2 cellular contexts compared by ENCODE assay signal in the genomic region with DNA sequence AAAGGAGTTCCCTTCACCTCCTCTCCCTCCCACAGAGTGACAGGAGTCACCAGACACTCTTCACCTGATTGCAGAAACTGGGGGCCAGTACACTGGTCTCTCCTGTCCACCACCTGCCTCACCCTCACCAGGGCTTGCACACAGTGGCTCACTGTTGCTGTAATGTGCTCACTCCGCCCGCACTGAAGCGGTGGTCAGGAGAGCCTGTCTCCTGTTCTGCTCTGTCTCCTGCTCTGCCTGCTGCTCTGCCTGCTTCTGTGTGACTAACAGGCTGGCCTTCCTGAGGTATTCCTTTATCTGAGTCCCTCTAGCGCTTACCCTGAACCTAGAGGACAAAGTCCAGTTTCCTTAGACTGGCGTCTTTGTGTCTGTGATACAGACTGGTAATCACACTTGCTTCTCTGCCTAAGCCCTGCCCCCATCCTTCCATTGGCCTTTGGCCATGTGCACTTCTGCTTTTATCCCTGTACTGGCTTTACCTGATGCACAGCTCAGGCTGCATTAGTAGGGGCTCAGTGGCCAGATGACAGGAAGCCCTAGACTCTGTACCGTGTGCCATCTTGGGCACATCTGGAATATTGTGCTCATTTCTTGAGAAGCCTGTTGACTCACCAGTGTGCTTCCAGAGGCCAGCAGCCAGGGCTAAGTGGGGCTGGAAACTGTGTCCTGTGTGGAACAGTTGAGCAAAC.
TF ChIP-seq lines count a peak whose summit lies in the region.

No MANE protein-coding gene starts in this region.

TF ChIP-seq in WTC11, 78 proteins besides CTCF, POLR2A, EP300 and RAD21 (continued from another document):
- TF ChIP-seq, protein P1, sequence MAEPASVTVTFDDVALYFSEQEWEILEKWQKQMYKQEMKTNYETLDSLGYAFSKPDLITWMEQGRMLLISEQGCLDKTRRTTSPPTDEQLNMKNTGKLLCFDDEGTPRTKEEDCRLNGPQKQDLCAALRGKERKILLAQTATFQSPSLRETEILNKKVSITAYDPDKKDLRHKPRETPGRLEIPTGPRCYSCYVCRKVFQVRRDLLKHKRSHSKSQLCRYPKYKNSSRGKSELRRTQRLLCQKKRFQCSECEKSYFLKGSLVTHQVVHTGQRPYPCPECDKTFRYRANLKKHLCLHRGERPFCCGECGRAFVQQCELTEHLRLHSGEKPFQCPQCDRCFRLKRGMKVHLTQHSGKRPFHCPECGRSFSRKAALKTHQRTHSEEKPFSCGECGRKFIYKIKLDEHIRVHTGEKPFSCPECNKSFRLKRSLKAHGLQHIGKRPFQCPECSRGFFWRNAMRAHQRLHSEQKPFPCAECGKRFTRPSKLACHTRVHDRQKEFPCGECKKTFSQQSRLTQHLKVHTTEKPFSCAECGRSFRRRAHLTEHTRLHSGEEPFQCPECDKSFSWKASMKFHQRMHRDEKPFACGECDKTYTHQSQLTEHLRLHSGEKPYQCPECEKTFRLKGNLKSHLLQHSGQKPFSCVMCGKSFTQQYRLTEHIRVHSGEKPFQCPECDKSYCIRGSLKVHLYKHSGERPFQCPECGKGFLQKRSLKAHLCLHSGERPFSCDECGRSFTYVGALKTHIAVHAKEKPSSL (CRISPR knock-in tag; conservative IDR thresholded peaks at IDR 0.05) = no peak
- no peak for TF ChIP-seq PRRX2 (CRISPR knock-in tag; IDR thresholded peaks at IDR 0.05)
- TF ChIP-seq SMAD3 (CRISPR knock-in tag; IDR thresholded peaks at IDR 0.05; ENCODE audit: borderline replicate concordance) = no peak
- TF ChIP-seq, protein P2, sequence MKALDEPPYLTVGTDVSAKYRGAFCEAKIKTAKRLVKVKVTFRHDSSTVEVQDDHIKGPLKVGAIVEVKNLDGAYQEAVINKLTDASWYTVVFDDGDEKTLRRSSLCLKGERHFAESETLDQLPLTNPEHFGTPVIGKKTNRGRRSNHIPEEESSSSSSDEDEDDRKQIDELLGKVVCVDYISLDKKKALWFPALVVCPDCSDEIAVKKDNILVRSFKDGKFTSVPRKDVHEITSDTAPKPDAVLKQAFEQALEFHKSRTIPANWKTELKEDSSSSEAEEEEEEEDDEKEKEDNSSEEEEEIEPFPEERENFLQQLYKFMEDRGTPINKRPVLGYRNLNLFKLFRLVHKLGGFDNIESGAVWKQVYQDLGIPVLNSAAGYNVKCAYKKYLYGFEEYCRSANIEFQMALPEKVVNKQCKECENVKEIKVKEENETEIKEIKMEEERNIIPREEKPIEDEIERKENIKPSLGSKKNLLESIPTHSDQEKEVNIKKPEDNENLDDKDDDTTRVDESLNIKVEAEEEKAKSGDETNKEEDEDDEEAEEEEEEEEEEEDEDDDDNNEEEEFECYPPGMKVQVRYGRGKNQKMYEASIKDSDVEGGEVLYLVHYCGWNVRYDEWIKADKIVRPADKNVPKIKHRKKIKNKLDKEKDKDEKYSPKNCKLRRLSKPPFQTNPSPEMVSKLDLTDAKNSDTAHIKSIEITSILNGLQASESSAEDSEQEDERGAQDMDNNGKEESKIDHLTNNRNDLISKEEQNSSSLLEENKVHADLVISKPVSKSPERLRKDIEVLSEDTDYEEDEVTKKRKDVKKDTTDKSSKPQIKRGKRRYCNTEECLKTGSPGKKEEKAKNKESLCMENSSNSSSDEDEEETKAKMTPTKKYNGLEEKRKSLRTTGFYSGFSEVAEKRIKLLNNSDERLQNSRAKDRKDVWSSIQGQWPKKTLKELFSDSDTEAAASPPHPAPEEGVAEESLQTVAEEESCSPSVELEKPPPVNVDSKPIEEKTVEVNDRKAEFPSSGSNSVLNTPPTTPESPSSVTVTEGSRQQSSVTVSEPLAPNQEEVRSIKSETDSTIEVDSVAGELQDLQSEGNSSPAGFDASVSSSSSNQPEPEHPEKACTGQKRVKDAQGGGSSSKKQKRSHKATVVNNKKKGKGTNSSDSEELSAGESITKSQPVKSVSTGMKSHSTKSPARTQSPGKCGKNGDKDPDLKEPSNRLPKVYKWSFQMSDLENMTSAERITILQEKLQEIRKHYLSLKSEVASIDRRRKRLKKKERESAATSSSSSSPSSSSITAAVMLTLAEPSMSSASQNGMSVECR (CRISPR knock-in tag; IDR thresholded peaks at IDR 0.05; ENCODE audit: borderline replicate concordance) = no peak
- TF ChIP-seq, protein P3, sequence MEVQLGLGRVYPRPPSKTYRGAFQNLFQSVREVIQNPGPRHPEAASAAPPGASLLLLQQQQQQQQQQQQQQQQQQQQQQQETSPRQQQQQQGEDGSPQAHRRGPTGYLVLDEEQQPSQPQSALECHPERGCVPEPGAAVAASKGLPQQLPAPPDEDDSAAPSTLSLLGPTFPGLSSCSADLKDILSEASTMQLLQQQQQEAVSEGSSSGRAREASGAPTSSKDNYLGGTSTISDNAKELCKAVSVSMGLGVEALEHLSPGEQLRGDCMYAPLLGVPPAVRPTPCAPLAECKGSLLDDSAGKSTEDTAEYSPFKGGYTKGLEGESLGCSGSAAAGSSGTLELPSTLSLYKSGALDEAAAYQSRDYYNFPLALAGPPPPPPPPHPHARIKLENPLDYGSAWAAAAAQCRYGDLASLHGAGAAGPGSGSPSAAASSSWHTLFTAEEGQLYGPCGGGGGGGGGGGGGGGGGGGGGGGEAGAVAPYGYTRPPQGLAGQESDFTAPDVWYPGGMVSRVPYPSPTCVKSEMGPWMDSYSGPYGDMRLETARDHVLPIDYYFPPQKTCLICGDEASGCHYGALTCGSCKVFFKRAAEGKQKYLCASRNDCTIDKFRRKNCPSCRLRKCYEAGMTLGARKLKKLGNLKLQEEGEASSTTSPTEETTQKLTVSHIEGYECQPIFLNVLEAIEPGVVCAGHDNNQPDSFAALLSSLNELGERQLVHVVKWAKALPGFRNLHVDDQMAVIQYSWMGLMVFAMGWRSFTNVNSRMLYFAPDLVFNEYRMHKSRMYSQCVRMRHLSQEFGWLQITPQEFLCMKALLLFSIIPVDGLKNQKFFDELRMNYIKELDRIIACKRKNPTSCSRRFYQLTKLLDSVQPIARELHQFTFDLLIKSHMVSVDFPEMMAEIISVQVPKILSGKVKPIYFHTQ (CRISPR knock-in tag; IDR thresholded peaks at IDR 0.05) = no peak

TF ChIP-seq in liver, 16 proteins besides CTCF, POLR2A, EP300 and RAD21 (continued from another document):
- TF ChIP-seq, protein P4, sequence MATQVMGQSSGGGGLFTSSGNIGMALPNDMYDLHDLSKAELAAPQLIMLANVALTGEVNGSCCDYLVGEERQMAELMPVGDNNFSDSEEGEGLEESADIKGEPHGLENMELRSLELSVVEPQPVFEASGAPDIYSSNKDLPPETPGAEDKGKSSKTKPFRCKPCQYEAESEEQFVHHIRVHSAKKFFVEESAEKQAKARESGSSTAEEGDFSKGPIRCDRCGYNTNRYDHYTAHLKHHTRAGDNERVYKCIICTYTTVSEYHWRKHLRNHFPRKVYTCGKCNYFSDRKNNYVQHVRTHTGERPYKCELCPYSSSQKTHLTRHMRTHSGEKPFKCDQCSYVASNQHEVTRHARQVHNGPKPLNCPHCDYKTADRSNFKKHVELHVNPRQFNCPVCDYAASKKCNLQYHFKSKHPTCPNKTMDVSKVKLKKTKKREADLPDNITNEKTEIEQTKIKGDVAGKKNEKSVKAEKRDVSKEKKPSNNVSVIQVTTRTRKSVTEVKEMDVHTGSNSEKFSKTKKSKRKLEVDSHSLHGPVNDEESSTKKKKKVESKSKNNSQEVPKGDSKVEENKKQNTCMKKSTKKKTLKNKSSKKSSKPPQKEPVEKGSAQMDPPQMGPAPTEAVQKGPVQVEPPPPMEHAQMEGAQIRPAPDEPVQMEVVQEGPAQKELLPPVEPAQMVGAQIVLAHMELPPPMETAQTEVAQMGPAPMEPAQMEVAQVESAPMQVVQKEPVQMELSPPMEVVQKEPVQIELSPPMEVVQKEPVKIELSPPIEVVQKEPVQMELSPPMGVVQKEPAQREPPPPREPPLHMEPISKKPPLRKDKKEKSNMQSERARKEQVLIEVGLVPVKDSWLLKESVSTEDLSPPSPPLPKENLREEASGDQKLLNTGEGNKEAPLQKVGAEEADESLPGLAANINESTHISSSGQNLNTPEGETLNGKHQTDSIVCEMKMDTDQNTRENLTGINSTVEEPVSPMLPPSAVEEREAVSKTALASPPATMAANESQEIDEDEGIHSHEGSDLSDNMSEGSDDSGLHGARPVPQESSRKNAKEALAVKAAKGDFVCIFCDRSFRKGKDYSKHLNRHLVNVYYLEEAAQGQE (IDR thresholded peaks at IDR 0.05) = peak; percentile 76
- TF ChIP-seq JUND (IDR thresholded peaks at IDR 0.05) (peak; percentile 72 to 79), SP1 (IDR thresholded peaks at IDR 0.05) (peak; percentile 97), NR2F2 (IDR thresholded peaks at IDR 0.05) (peak; percentile 29)
- TF ChIP-seq, protein P5, sequence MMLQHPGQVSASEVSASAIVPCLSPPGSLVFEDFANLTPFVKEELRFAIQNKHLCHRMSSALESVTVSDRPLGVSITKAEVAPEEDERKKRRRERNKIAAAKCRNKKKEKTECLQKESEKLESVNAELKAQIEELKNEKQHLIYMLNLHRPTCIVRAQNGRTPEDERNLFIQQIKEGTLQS (IDR thresholded peaks at IDR 0.05) = no peak
